Comparison of ENCODE assay signal across 13 cellular contexts in the genomic region with DNA sequence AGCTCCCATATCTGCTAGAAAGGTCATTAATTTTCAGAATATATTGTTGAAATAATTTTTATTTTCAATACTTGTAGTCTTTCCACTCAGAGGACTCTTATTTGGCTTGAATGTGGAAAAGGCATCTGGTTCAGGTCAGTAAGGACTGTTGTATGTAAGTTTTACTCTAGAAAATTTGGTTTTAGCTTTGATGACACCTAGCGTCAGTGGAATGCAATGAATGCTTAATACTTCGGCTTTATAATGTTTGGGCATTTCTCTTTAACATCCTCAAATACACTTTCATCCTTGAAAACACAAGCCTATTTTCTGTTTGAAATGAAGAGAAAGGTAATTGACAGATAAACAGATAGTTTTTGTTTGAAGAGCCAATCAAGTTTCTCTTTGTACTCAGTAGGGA.
DNase-seq lines count a peak whose midpoint lies in the region; ATAC-seq and TF ChIP-seq lines count a peak whose summit lies in the region.
"Had no signal": no experiment of that assay in that cellular context is flagged by ENCODE, and none has a peak within 500 bp of the region (broad histone marks: within the 10 kb centered on the region; RNA-seq: fewer than 3 reads in every experiment).

No MANE protein-coding gene starts in this region.

- WGBS in SK-N-SH (ENCODE audit: low lambda C conversion rate), result 59% methylated on average over 2 of the region's 2 CpGs

- H3F3A ChIP-seq in SK-N-SH (replicated peaks; ENCODE audit: insufficient read depth), result peaks cover 23% of the 10 kb centered on the region

- H3K9me2 ChIP-seq in SK-N-SH, result no peaks in the 10 kb centered on the region

- no peaks in the 10 kb centered on the region for H4K20me1 ChIP-seq in SK-N-SH (ENCODE audit: insufficient read depth)
- no peaks in the 10 kb centered on the region for H4K20me1 ChIP-seq in osteoblast (ENCODE audit: insufficient read depth, low read length)

- TF ChIP-seq CTCF in SK-N-SH (IDR thresholded peaks at IDR 0.05) (peak; percentile 48), fibroblast of mammary gland (conservative IDR thresholded peaks at IDR 0.05; ENCODE audit: control insufficient read depth, insufficient read depth, low read depth, low read length) (peak; percentile 57), osteoblast (IDR thresholded peaks at IDR 0.05; ENCODE audit: extremely low read depth, low read depth, low read length) (peak; percentile 45)

- H3K36me3 ChIP-seq in SK-N-SH (replicated peaks in 1 of 2; ENCODE audit: control insufficient read depth in 1 of 2, insufficient read depth in 2 of 2, low read length in 1 of 2), result peaks cover 7 to 19% of the 10 kb centered on the region in 2 experiments
- no peaks in the 10 kb centered on the region for H3K36me3 ChIP-seq in osteoblast (ENCODE audit: insufficient read depth, low read length)

- H3K27me3 ChIP-seq in SK-N-SH (ENCODE audit: insufficient read depth) (no peaks in the 10 kb centered on the region), osteoblast (ENCODE audit: insufficient read depth, low read length) (no peaks in the 10 kb centered on the region)

- ATAC-seq in GM21786 (IDR thresholded peaks at IDR 0.05; ENCODE audit: unreplicated experiment) (no peak), HG03139 (IDR thresholded peaks at IDR 0.05; ENCODE audit: unreplicated experiment) (no peak), GM18873 (IDR thresholded peaks at IDR 0.05; ENCODE audit: low FRiP score, unreplicated experiment) (no peak)

- H3K27ac ChIP-seq in SK-N-SH (ENCODE audit: low read depth in 2 of 2, low read length in 1 of 2) (peak overlapping the region in 1 of 2 experiments; percentile 20; a peak in 1 of 4 replicates), osteoblast (ENCODE audit: low read depth, low read length) (no peak overlapping the region)
- H3K27ac ChIP-seq: epithelial cell of prostate, SK-N-MC had no signal

- no peak for TF ChIP-seq EP300 in SK-N-SH (IDR thresholded peaks at IDR 0.05; ENCODE audit: borderline replicate concordance in 1 of 2, low read depth in 1 of 2, low read length in 1 of 2)

- no peak overlapping the region for H2AFZ ChIP-seq in SK-N-SH (ENCODE audit: low read depth)
- no peak overlapping the region for H2AFZ ChIP-seq in osteoblast (ENCODE audit: low read length)

- DNase-seq in EH (ENCODE audit: low read depth) (peak; percentile 5), SK-N-SH (no peak), fibroblast of mammary gland (ENCODE audit: low read depth) (peak; percentile 58), osteoblast (ENCODE audit: insufficient read length, low spot score, missing footprints) (no peak)
- no peak for DNase-seq in activated CD8-positive, alpha-beta memory T cell treated with anti-CD3 and anti-CD28 coated beads, Interleukin-2, amount 50 U/mL, for 48 hours
- DNase-seq: activated CD4-positive, alpha-beta T cell treated with anti-CD3 and anti-CD28 coated beads, Interleukin-2, amount 50 U/mL, for 4 hours; activated naive CD8-positive, alpha-beta T cell treated with anti-CD3 and anti-CD28 coated beads for 36 hours; NCI-H345 had no signal

- CTCF ChIA-PET in SK-N-SH (lab: Yijun Ruan, JAX), result interaction anchor here (0.6 to 3.6 kb wide), 2 partner anchors 10 to 132 kb away, joined by 3 to 29 read pairs; no protein-coding TSS in a partner anchor

- H3K4me2 ChIP-seq in SK-N-SH (no peak overlapping the region), osteoblast (ENCODE audit: insufficient read depth, low read length) (no peak overlapping the region)

- no peak overlapping the region for H3K9ac ChIP-seq in SK-N-SH

- peaks cover 5 to 21% of the 10 kb centered on the region in 2 experiments; a peak in 3 of 4 replicates for H3K4me1 ChIP-seq in SK-N-SH (ENCODE audit: control insufficient read depth in 1 of 2, insufficient read depth in 2 of 2, low read depth in 1 of 2, low read length in 1 of 2)
- peaks cover 15% of the 10 kb centered on the region for H3K4me1 ChIP-seq in osteoblast (ENCODE audit: insufficient read depth, low read length)

- peak; percentile 33 for TF ChIP-seq RAD21 in SK-N-SH (IDR thresholded peaks at IDR 0.05; ENCODE audit: low read length)

- no peaks in the 10 kb centered on the region for H3K79me2 ChIP-seq in SK-N-SH (ENCODE audit: insufficient read depth)
- H3K79me2 ChIP-seq in osteoblast (ENCODE audit: insufficient read depth, low read length), result no peaks in the 10 kb centered on the region

- H3K4me3 ChIP-seq in SK-N-SH (ENCODE audit: low read depth in 2 of 2, low read length in 1 of 2), result no peak overlapping the region
- no peak overlapping the region for H3K4me3 ChIP-seq in fibroblast of mammary gland (ENCODE audit: control insufficient read depth, low read depth, low read length)
- H3K4me3 ChIP-seq in osteoblast (ENCODE audit: insufficient read depth, low read length), result no peak overlapping the region
- H3K4me3 ChIP-seq: SK-N-MC had no signal

- POLR2A ChIA-PET in SK-N-SH (lab: Yijun Ruan, JAX), result interaction anchor here (1.4 kb wide), 1 partner anchor 79 kb away, joined by 5 read pairs; the partner anchor contains the start of gene SRSF11

- H3K9me3 ChIP-seq in SK-N-SH (no peaks in the 10 kb centered on the region), osteoblast (ENCODE audit: low read depth, low read length) (no peaks in the 10 kb centered on the region)

TF ChIP-seq in SK-N-SH, 30 proteins besides CTCF, POLR2A, EP300 and RAD21:
- TF ChIP-seq SMC3 (IDR thresholded peaks at IDR 0.05; ENCODE audit: low read depth, low read length) (peak; percentile 23; the same call in 1 of the 2 replicates), NRF1 (IDR thresholded peaks at IDR 0.05; ENCODE audit: low read depth, low read length) (no peak)

Comparison
In these comparisons a context has a peak if more than half of its experiments do, and no peak if none do; other contexts are left out.
1. DNase-seq: peak in EH (single experiment) and fibroblast of mammary gland (single experiment); none in SK-N-SH (single experiment), osteoblast (single experiment) and activated CD8-positive, alpha-beta memory T cell treated with anti-CD3 and anti-CD28 coated beads, Interleukin-2, amount 50 U/mL, for 48 hours (single experiment).
2. Peak in every context shown above with its lines, with median percentiles within 50 percentile points of each other: CTCF ChIP-seq.